28 cellular contexts compared by ENCODE assay signal in the genomic region with DNA sequence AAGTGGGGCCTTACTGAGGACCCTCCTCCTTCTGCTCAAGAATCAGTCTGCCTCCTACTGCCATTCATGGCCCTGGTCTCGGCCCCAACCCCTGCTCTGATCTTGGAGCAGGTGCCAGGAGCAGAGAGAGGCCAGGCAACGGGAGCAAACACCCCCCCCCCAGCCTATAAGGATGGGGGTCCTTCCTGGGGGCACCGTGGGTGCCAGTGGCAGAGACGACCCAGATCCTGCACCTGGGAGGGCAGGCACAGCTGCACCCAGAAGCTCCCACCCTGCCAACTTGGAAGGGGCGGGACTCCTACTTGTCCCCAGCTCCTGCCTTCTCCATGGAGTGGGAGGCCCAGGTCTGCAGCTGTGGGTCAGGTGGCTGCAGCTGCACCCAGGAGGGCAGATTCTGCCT.
"Had no signal": no experiment of that assay in that cellular context is flagged by ENCODE, and none has a peak within 500 bp of the region (broad histone marks: within the 10 kb centered on the region; RNA-seq: fewer than 3 reads in every experiment).

No MANE protein-coding gene starts in this region.

- H3K27ac ChIP-seq: body of pancreas, coronary artery, dorsolateral prefrontal cortex, esophagus squamous epithelium had no signal

- H3K4me3 ChIP-seq: body of pancreas, coronary artery, dorsolateral prefrontal cortex, esophagus squamous epithelium had no signal

- H3K27me3 ChIP-seq: body of pancreas, esophagus squamous epithelium had no signal

- H3K9me3 Mint-ChIP-seq: activated CD4-positive, alpha-beta memory T cell treated with anti-CD3 and anti-CD28 coated beads for 36 hours; activated CD4-positive, alpha-beta T cell treated with anti-CD3 and anti-CD28 coated beads, Interleukin-2, amount 10 ng/mL, durations not matched to agents 24 days and 14 days; activated T-cell treated with anti-CD3 and anti-CD28 coated beads, Interleukin-2, amount 50 U/mL, for 24 hours; activated T-helper 17 cell treated with anti-CD3 and anti-CD28 coated beads, Interleukin-2, amount 50 U/mL, for 72 hours; dendritic cell treated with granulocyte-macrophage colony-stimulating factor and Interleukin-4, amounts not matched to agents 40 ng/mL and 50 ng/mL, for 4 days had no signal

- H3K9me3 ChIP-seq: body of pancreas, esophagus squamous epithelium had no signal

- ATAC-seq: activated CD4-positive, alpha-beta T cell treated with anti-CD3 and anti-CD28 coated beads for 36 hours; activated CD8-positive, alpha-beta T cell treated with anti-CD3 and anti-CD28 coated beads, Interleukin-2, amount 10 ng/mL, durations not matched to agents 7 days and 5 days; activated T-cell treated with anti-CD3 and anti-CD28 coated beads, Interleukin-2, amount 50 U/mL, for 72 hours; activated T-helper 17 cell treated with anti-CD3 and anti-CD28 coated beads, Interleukin-2, amount 50 U/mL, for 72 hours; body of pancreas; effector memory CD8-positive, alpha-beta T cell had no signal

- H3K4me1 Mint-ChIP-seq: activated CD4-positive, alpha-beta T cell treated with anti-CD3 and anti-CD28 coated beads for 36 hours; activated CD4-positive, alpha-beta T cell treated with anti-CD3 and anti-CD28 coated beads, Interleukin-2, amount 10 ng/mL, durations not matched to agents 24 days and 14 days; activated T-helper 17 cell treated with anti-CD3 and anti-CD28 coated beads, Interleukin-2, amount 50 U/mL, for 72 hours had no signal

- H3K27ac Mint-ChIP-seq: activated CD4-positive, alpha-beta memory T cell treated with anti-CD3 and anti-CD28 coated beads for 36 hours; activated CD4-positive, alpha-beta T cell treated with anti-CD3 and anti-CD28 coated beads for 36 hours; activated CD4-positive, alpha-beta T cell treated with anti-CD3 and anti-CD28 coated beads, Interleukin-2, amount 10 ng/mL, durations not matched to agents 24 days and 14 days; activated CD8-positive, alpha-beta T cell treated with anti-CD3 and anti-CD28 coated beads, Interleukin-2, amount 10 ng/mL, durations not matched to agents 7 days and 5 days; activated naive CD8-positive, alpha-beta T cell; activated T-cell treated with anti-CD3 and anti-CD28 coated beads, Interleukin-2, amount 50 U/mL, for 24 hours; activated T-cell treated with anti-CD3 and anti-CD28 coated beads, Interleukin-2, amount 50 U/mL, for 72 hours; activated T-helper 17 cell treated with anti-CD3 and anti-CD28 coated beads, Interleukin-2, amount 50 U/mL, for 72 hours; dendritic cell treated with granulocyte-macrophage colony-stimulating factor and Interleukin-4, amounts not matched to agents 40 ng/mL and 50 ng/mL, for 4 days; effector memory CD8-positive, alpha-beta T cell had no signal

- DNase-seq: activated CD4-positive, alpha-beta memory T cell treated with anti-CD3 and anti-CD28 coated beads for 36 hours; activated CD4-positive, alpha-beta T cell treated with anti-CD3 and anti-CD28 coated beads for 36 hours; activated CD4-positive, alpha-beta T cell treated with anti-CD3 and anti-CD28 coated beads, Interleukin-2, amount 10 ng/mL, durations not matched to agents 24 days and 14 days; activated CD4-positive, CD25-positive, alpha-beta regulatory T cell; activated CD4-positive, CD25-positive, alpha-beta regulatory T cell treated with anti-CD3 and anti-CD28 coated beads, Interleukin-2, amount 50 U/mL, for 72 hours; activated CD8-positive, alpha-beta memory T cell treated with anti-CD3 and anti-CD28 coated beads, Interleukin-2, amount 50 U/mL, for 48 hours; activated CD8-positive, alpha-beta T cell treated with anti-CD3 and anti-CD28 coated beads, Interleukin-2, amount 10 ng/mL, durations not matched to agents 7 days and 5 days; activated effector memory CD4-positive, alpha-beta T cell treated with Interleukin-2 at 50 U/mL for 16 hours; activated gamma-delta T cell treated with Interleukin-2 at 50 U/mL for 16 hours; activated naive CD4-positive, alpha-beta T cell treated with anti-CD3 and anti-CD28 coated beads, Interleukin-2, amount 50 U/mL, for 16 hours; activated naive CD4-positive, alpha-beta T cell treated with Interleukin-2 at 50 U/mL for 16 hours; activated T-cell treated with anti-CD3 and anti-CD28 coated beads for 4 hours; activated T-cell treated with anti-CD3 and anti-CD28 coated beads, Interleukin-2, amount 50 U/mL, for 24 hours; activated T-cell treated with anti-CD3 and anti-CD28 coated beads, Interleukin-2, amount 50 U/mL, for 72 hours; amniotic stem cell; anterior cingulate cortex; body of pancreas; central memory CD4-positive, alpha-beta T cell; cerebellar nuclear complex; dorsolateral prefrontal cortex; effector memory CD8-positive, alpha-beta T cell; erythroblast; esophagus squamous epithelium; T-helper 2 cell had no signal

- H3K4me1 ChIP-seq: esophagus squamous epithelium had no signal

- H3K36me3 Mint-ChIP-seq: activated CD4-positive, alpha-beta memory T cell treated with anti-CD3 and anti-CD28 coated beads for 36 hours; activated naive CD8-positive, alpha-beta T cell had no signal

- H3K36me3 ChIP-seq: esophagus squamous epithelium had no signal

- H3K4me3 Mint-ChIP-seq: activated CD4-positive, alpha-beta memory T cell treated with anti-CD3 and anti-CD28 coated beads for 36 hours; activated CD4-positive, alpha-beta T cell treated with anti-CD3 and anti-CD28 coated beads for 36 hours; activated CD4-positive, alpha-beta T cell treated with anti-CD3 and anti-CD28 coated beads, Interleukin-2, amount 10 ng/mL, durations not matched to agents 24 days and 14 days; activated CD8-positive, alpha-beta T cell treated with anti-CD3 and anti-CD28 coated beads, Interleukin-2, amount 10 ng/mL, durations not matched to agents 7 days and 5 days; activated naive CD8-positive, alpha-beta T cell; activated T-cell treated with anti-CD3 and anti-CD28 coated beads, Interleukin-2, amount 50 U/mL, for 24 hours; activated T-cell treated with anti-CD3 and anti-CD28 coated beads, Interleukin-2, amount 50 U/mL, for 72 hours; activated T-helper 17 cell treated with anti-CD3 and anti-CD28 coated beads, Interleukin-2, amount 50 U/mL, for 72 hours; dendritic cell treated with granulocyte-macrophage colony-stimulating factor and Interleukin-4, amounts not matched to agents 40 ng/mL and 50 ng/mL, for 4 days; effector memory CD8-positive, alpha-beta T cell had no signal
